23 cellular contexts compared by ENCODE assay signal in the genomic region with DNA sequence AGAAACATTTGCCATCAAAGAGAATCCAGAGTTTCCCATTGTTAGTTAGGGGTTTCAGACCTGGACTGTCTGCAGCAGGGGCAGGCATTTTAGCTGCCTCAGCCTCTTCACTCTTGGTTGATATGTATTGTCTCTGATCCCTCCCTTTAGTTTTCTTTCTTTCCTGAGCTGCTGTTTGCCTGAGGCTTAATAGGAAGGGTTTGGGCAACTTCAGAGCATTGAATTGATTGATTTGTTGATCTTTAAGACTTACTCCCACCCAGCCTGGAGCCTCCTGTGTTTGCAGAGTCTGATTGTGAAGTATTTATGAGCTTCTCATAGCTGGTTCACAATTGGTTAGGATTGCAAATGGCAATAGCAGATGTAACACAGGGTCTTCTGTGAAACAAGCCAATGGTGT.
DNase-seq lines count a peak whose midpoint lies in the region; ATAC-seq and TF ChIP-seq lines count a peak whose summit lies in the region.
"Had no signal": no experiment of that assay in that cellular context is flagged by ENCODE, and none has a peak within 500 bp of the region (broad histone marks: within the 10 kb centered on the region; RNA-seq: fewer than 3 reads in every experiment).

No MANE protein-coding gene starts in this region.

- peaks cover 48% of the 10 kb centered on the region for H3K4me1 Mint-ChIP-seq in mesothelial cell of epicardium
- H3K4me1 Mint-ChIP-seq: CD4-positive, CD25-positive, alpha-beta regulatory T cell had no signal

- peaks cover 0 to 5% (median 0%) of the 10 kb centered on the region in 45 donors for H3K27me3 ChIP-seq in dorsolateral prefrontal cortex
- H3K27me3 ChIP-seq: SJSA1 had no signal

- no peaks in the 10 kb centered on the region for H3K36me3 Mint-ChIP-seq in mesothelial cell of epicardium
- H3K36me3 Mint-ChIP-seq: CD4-positive, CD25-positive, alpha-beta regulatory T cell had no signal

- DNase-seq in NCI-H1417 (lab: John Stamatoyannopoulos, UW), result peak in 2 of 3 experiments; percentile 0 to 14
- no peak for DNase-seq in NCI-H1417 treated with DMSO at 0.1 percent for 48 hours (lab: John Stamatoyannopoulos, UW)
- DNase-seq in dorsolateral prefrontal cortex, result no peak
- DNase-seq in mesothelial cell of epicardium (ENCODE audit: low spot score in 2 of 2, unreplicated experiment in 2 of 2), result no peak
- DNase-seq in stimulated activated naive CD4-positive, alpha-beta T cell (lab: John Stamatoyannopoulos, UW), result no peak
- no peak for DNase-seq in activated T-cell treated with anti-CD3 and anti-CD28 coated beads, Interleukin-2, amount 50 U/mL, for 1 hour
- no peak for DNase-seq in Right ventricle myocardium inferior (ENCODE audit: missing footprints)
- DNase-seq: ACHN; CD4-positive, CD25-positive, alpha-beta regulatory T cell; H9; HFFc6; KBM-7; NCI-H1105 treated with DMSO at 0.1 percent for 48 hours; NCI-H1694; NCI-H2029 treated with DMSO at 0.1 percent for 48 hours; NCI-H2171 treated with DMSO at 0.1 percent for 48 hours; NCI-H524; NCI-H774; NK-92 treated with Interleukin-12 subunit alpha and Interleukin-12 subunit beta, amount 100 ng/mL, for 24 hours; PC-3 had no signal

- no peaks in the 10 kb centered on the region for H3K9me3 Mint-ChIP-seq in mesothelial cell of epicardium

- no peak overlapping the region for H3K4me3 ChIP-seq in dorsolateral prefrontal cortex
- H3K4me3 ChIP-seq: SJSA1 had no signal

- TF ChIP-seq CTCF in dorsolateral prefrontal cortex (IDR thresholded peaks at IDR 0.05 in 54 of 56, conservative IDR thresholded peaks at IDR 0.05 in 2 of 56; ENCODE audit: low read depth in 1 of 56, partially characterized antibody in 56 of 56), result no peak
- TF ChIP-seq CTCF in mesothelial cell of epicardium (IDR thresholded peaks at IDR 0.05; ENCODE audit: unreplicated experiment), result no peak

- intact Hi-C loops in dorsolateral prefrontal cortex (cut with DNase I) (loop anchor here in 1 of 2 donors (5.0 kb wide), 1 partner anchor 59 kb away; no protein-coding TSS in a partner anchor), Right ventricle myocardium inferior (cut with DNase I) (no loop called here)

- H3K27ac ChIP-seq in dorsolateral prefrontal cortex, result peak overlapping the region in 30 of 59 donors; percentile 8 to 98 (median 93)
- H3K27ac ChIP-seq: 22Rv1, SJSA1 had no signal

- no peak overlapping the region for H3K4me3 Mint-ChIP-seq in mesothelial cell of epicardium
- H3K4me3 Mint-ChIP-seq: CD4-positive, CD25-positive, alpha-beta regulatory T cell; H9; HFFc6 had no signal

- H3K27me3 Mint-ChIP-seq in mesothelial cell of epicardium (ENCODE audit: low read depth), result no peaks in the 10 kb centered on the region

- no peak for ATAC-seq in HG03520 (IDR thresholded peaks at IDR 0.05; ENCODE audit: unreplicated experiment)
- ATAC-seq in Right ventricle myocardium inferior, result no peak
- ATAC-seq: PC-3 had no signal

- H3K27ac Mint-ChIP-seq in mesothelial cell of epicardium, result peak overlapping the region; percentile 74
- H3K27ac Mint-ChIP-seq: CD4-positive, CD25-positive, alpha-beta regulatory T cell; H9; HFFc6 had no signal

Comparison
In these comparisons a context has a peak if more than half of its experiments do, and no peak if none do; other contexts are left out.
1. DNase-seq: peak in NCI-H1417 (2 of 3); none in NCI-H1417 treated with DMSO at 0.1 percent for 48 hours (single experiment), dorsolateral prefrontal cortex (0 of 10), mesothelial cell of epicardium (0 of 2), stimulated activated naive CD4-positive, alpha-beta T cell (0 of 6), activated T-cell treated with anti-CD3 and anti-CD28 coated beads, Interleukin-2, amount 50 U/mL, for 1 hour (single experiment) and Right ventricle myocardium inferior (single experiment).